In genomic region chr19:8618751-8619150, GRCh38 we compare ENCODE assay signal across 22 cellular contexts. TPM values are rescaled to one million over a fixed set of nuclear protein-coding genes. Genes with fewer than 3 reads are reported as not detected.
A peak's percentile ranks its signal among the peaks of the same experiment; 100 is the strongest.
DNase-seq lines count a peak whose midpoint lies in the region; ATAC-seq, FAIRE-seq and TF ChIP-seq lines count a peak whose summit lies in the region.
"Had no signal": no experiment of that assay in that cellular context is flagged by ENCODE, and none has a peak within 500 bp of the region (broad histone marks: within the 10 kb centered on the region; RNA-seq: fewer than 3 reads in every experiment).

No MANE protein-coding gene starts in this region.

- no peak overlapping the region for H2AFZ ChIP-seq in K562 (ENCODE audit: low read depth, low read length)

- H3K79me2 ChIP-seq in K562 (ENCODE audit: control insufficient read depth, insufficient read depth, low read length): no peaks in the 10 kb centered on the region

- no peaks in the 10 kb centered on the region for H3K9me3 ChIP-seq in HEK293 (ENCODE audit: control insufficient read depth, insufficient read depth, low read depth, low read length)
- no peaks in the 10 kb centered on the region for H3K9me3 ChIP-seq in K562 (replicated peaks; ENCODE audit: control insufficient read depth, insufficient read depth, low read depth, low read length)
- H3K9me3 ChIP-seq: SJCRH30 had no signal

- no peak overlapping the region for H3K4me2 ChIP-seq in K562 (ENCODE audit: insufficient read depth, low read length)

- no peak for TF ChIP-seq EP300 in K562 (IDR thresholded peaks at IDR 0.05; ENCODE audit: low read length)

- POLR2A ChIA-PET in HEK293 (lab: Yijun Ruan, JAX): interaction anchor here (0.6 kb wide), 1 partner anchor 310 kb away, joined by 3 read pairs; no protein-coding TSS in a partner anchor
- POLR2A ChIA-PET in K562 (lab: Yijun Ruan, JAX): interaction anchor here (0.6 kb wide), 1 partner anchor 83 kb away, joined by 3 read pairs; no protein-coding TSS in a partner anchor

- H3K36me3 ChIP-seq in HEK293 (ENCODE audit: control insufficient read depth in 2 of 2, insufficient read depth in 1 of 2, low read length in 2 of 2) (no peaks in the 10 kb centered on the region), K562 (ENCODE audit: control insufficient read depth, insufficient read depth, low read length) (no peaks in the 10 kb centered on the region)
- H3K36me3 ChIP-seq: SJCRH30 had no signal

- TF ChIP-seq CTCF in HEK293 (tag by site-specific recombination; IDR thresholded peaks at IDR 0.05) (no peak), K562 (IDR thresholded peaks at IDR 0.05 in 2 of 3, conservative IDR thresholded peaks at IDR 0.05 in 1 of 3; ENCODE audit: insufficient read depth in 2 of 3, low read depth in 1 of 3, low read length in 3 of 3) (no peak)

- DNase-seq in EL (peak; percentile 28), OCI-M1 (lab: John Stamatoyannopoulos, UW) (peak; percentile 40), K562 (ENCODE audit: extremely low read depth in 1 of 4, low spot score in 3 of 4) (no peak), NCI-H2171 (lab: John Stamatoyannopoulos, UW) (no peak), NCI-H2171 treated with DMSO at 0.1 percent for 48 hours (lab: John Stamatoyannopoulos, UW) (no peak), mesenteric fat pad (ENCODE audit: low spot score) (no peak)
- DNase-seq: ACHN; C1 segment of cervical spinal cord; CD8-positive, alpha-beta memory T cell; DMS53; H7; NCI-H1092 treated with DMSO at 0.1 percent for 48 hours; NCI-H146; NCI-H2081; NCI-H510A; NCI-H748 treated with DMSO at 0.1 percent for 48 hours; T-helper 2 cell had no signal

- FAIRE-seq in K562 (lab: Jason Lieb, UNC): peak; percentile 87

- no peak for TF ChIP-seq RAD21 in K562 (CRISPR knock-in tag; conservative IDR thresholded peaks at IDR 0.05 in 1 of 2, IDR thresholded peaks at IDR 0.05 in 1 of 2)

- BruUV-seq in K562 (replicated peaks; lab: Mats Ljungman, UMichigan): no TSS peak

- intact Hi-C loops in K562 (cut with micrococcal nuclease): loop anchor here (10.0 kb wide), 1 partner anchor 76 kb away; the partner anchor contains the start of gene ACTL9

- CTCF ChIA-PET in HEK293 (lab: Yijun Ruan, JAX) (interaction anchor here (0.9 kb wide), 1 partner anchor 33 kb away, joined by 6 read pairs; no protein-coding TSS in a partner anchor), K562 (lab: Yijun Ruan, JAX; ENCODE audit: low intra/inter-chr PET ratio) (no interaction called here)

- H3K27ac ChIP-seq in HEK293 (ENCODE audit: extremely low read depth, low read depth, low read length) (no peak overlapping the region), K562 (ENCODE audit: extremely low read depth, low read depth, low read length) (no peak overlapping the region)
- H3K27ac ChIP-seq: HL-60, SJCRH30 had no signal

- no peak for TF ChIP-seq POLR2A in K562 (conservative IDR thresholded peaks at IDR 0.05)

- H4K20me1 ChIP-seq in K562 (replicated peaks; ENCODE audit: control insufficient read depth, insufficient read depth, low read length): no peaks in the 10 kb centered on the region

- no peak overlapping the region for H3K4me3 ChIP-seq in HEK293 (ENCODE audit: low read depth, low read length)
- H3K4me3 ChIP-seq in K562: no peak overlapping the region
- H3K4me3 ChIP-seq: SJCRH30 had no signal

- H3K9me1 ChIP-seq in K562 (ENCODE audit: control insufficient read depth, insufficient read depth, low read length): no peaks in the 10 kb centered on the region

- no peak overlapping the region for H3K9ac ChIP-seq in K562 (ENCODE audit: insufficient read depth in 1 of 2, low read depth in 2 of 2, low read length in 2 of 2)

- WGBS in K562 (ENCODE audit: insufficient coverage, low coverage, missing lambda C conversion rate): 0% methylated on average over 5 of the region's 8 CpGs

- H3K4me1 ChIP-seq in HEK293 (ENCODE audit: control insufficient read depth, insufficient read depth, low read length): no peaks in the 10 kb centered on the region
- no peaks in the 10 kb centered on the region; a peak in 1 of 5 replicates for H3K4me1 ChIP-seq in K562 (replicated peaks in 1 of 2; ENCODE audit: control insufficient read depth in 2 of 2, insufficient read depth in 2 of 2, low read length in 2 of 2)
- H3K4me1 ChIP-seq: SJCRH30 had no signal

- in situ Hi-C loops in K562 (cut with MboI): loop anchor here (10.0 kb wide), 1 partner anchor 76 kb away; the partner anchor contains the start of gene ACTL9

- H3K27me3 ChIP-seq in K562 (ENCODE audit: control insufficient read depth in 2 of 2, insufficient read depth in 2 of 2, low read length in 2 of 2): peaks cover 11 to 24% of the 10 kb centered on the region in 2 experiments; a peak in 3 of 5 replicates
- H3K27me3 ChIP-seq: SJCRH30 had no signal

- ATAC-seq in K562: peak; percentile 60; the same call in 2 of the 3 replicates

TF ChIP-seq in HEK293, 187 proteins besides CTCF, POLR2A, EP300 and RAD21 (continues in another document):
- TF ChIP-seq SP3 (tag by site-specific recombination; IDR thresholded peaks at IDR 0.05): no peak
- peak; percentile 23; the same call in 1 of the 2 replicates for TF ChIP-seq ZNF629 (tag by site-specific recombination; IDR thresholded peaks at IDR 0.05)

TF ChIP-seq in K562, 482 proteins besides CTCF, POLR2A, EP300 and RAD21 (continues in another document):
- TF ChIP-seq FOSL1 (tag; conservative IDR thresholded peaks at IDR 0.05): peak; percentile 73

RNA-seq across cellular contexts. Expression of gene ADAMTS10, which starts 8.2 kb away (rescaled TPM):
- 2.3 and 5.9 TPM in 2 replicates for total RNA-seq in K562 (2011; cell fraction: chromatin; rRNA removed; ENCODE audit: low replicate concordance)
- total RNA-seq in K562 (2011; cell fraction: nucleolus; rRNA removed): 2.6 and 5.5 TPM in 2 replicates
- total RNA-seq in K562 (2011; cell fraction: nucleoplasm; rRNA removed): 2.8 and 3.6 TPM in 2 replicates
- total RNA-seq in K562 (2014; rRNA removed) (0.33 and 0.41 TPM in 2 replicates), K562 (2014; rRNA removed; fragmentation: Illumina TruSeq; extraction: Trizol) (not detected in 2 replicates), K562 (2015; rRNA removed; fragmentation: Illumina TruSeq; extraction: Trizol) (0.30 and 0.33 TPM in 2 replicates), K562 (2021) (0.29 and 1.2 TPM in 2 replicates), mesenteric fat pad (19.0 TPM)
- polyA plus RNA-seq in K562 (2011; rRNA removed) (0.28 and 0.57 TPM in 2 replicates), K562 (2014; fragmentation: Illumina TruSeq; extraction: Trizol) (0.30 TPM in 1 of 2 replicates, not detected in the other), K562 (2014; fragmentation: Nextera tagmentation; extraction: Ambion mirVana) (not detected), K562 (2014; rRNA removed) (0.84 and 1.8 TPM in 2 replicates)
- polyA plus RNA-seq in K562 (2011; cell fraction: cytosol; rRNA removed): 0.72 and 1.2 TPM in 2 replicates
- polyA plus RNA-seq in K562 (2011; cell fraction: nucleus; rRNA removed): 3.7 and 14.1 TPM in 2 replicates
- polyA plus RNA-seq in K562 (2012): 0.76 and 1.1 TPM in 2 replicates
- 0.30 and 0.53 TPM in 2 replicates for polyA minus RNA-seq in K562 (2011; rRNA and poly(A)+ RNA removed)
- 1.4 TPM in 1 of 2 replicates, not detected in the other for polyA minus RNA-seq in K562 (2011; cell fraction: cytosol; rRNA and poly(A)+ RNA removed)
- 1.8 and 6.3 TPM in 2 replicates for polyA minus RNA-seq in K562 (2011; cell fraction: nucleus; rRNA and poly(A)+ RNA removed)
- total RNA-seq: SJCRH30 had no signal

RNA-seq across cellular contexts. Expression of gene NFILZ, which starts 11.7 kb away (rescaled TPM):
- total RNA-seq in K562 (2011; cell fraction: chromatin; rRNA removed; ENCODE audit: low replicate concordance): not detected in 2 replicates
- total RNA-seq in K562 (2011; cell fraction: nucleolus; rRNA removed): not detected in 2 replicates
- total RNA-seq in K562 (2011; cell fraction: nucleoplasm; rRNA removed): not detected in 2 replicates
- total RNA-seq in K562 (2014; rRNA removed): not detected in 2 replicates
- total RNA-seq in K562 (2014; rRNA removed; fragmentation: Illumina TruSeq; extraction: Trizol): not detected in 2 replicates
- not detected in 2 replicates for total RNA-seq in K562 (2015; rRNA removed; fragmentation: Illumina TruSeq; extraction: Trizol)
- total RNA-seq in K562 (2021): not detected in 2 replicates
- polyA plus RNA-seq in K562 (2011; rRNA removed): not detected in 2 replicates
- not detected in 2 replicates for polyA plus RNA-seq in K562 (2011; cell fraction: cytosol; rRNA removed)
- not detected in 2 replicates for polyA plus RNA-seq in K562 (2011; cell fraction: nucleus; rRNA removed)
- polyA plus RNA-seq in K562 (2012): not detected in 2 replicates
- polyA plus RNA-seq in K562 (2014; fragmentation: Illumina TruSeq; extraction: Trizol): not detected in 2 replicates
- polyA plus RNA-seq in K562 (2014; fragmentation: Nextera tagmentation; extraction: Ambion mirVana): not detected
- not detected in 2 replicates for polyA plus RNA-seq in K562 (2014; rRNA removed)
- polyA minus RNA-seq in K562 (2011; rRNA and poly(A)+ RNA removed): not detected in 2 replicates
- not detected in 2 replicates for polyA minus RNA-seq in K562 (2011; cell fraction: cytosol; rRNA and poly(A)+ RNA removed)
- polyA minus RNA-seq in K562 (2011; cell fraction: nucleus; rRNA and poly(A)+ RNA removed): not detected in 2 replicates
- not detected for total RNA-seq in mesenteric fat pad
- total RNA-seq: CD8-positive, alpha-beta memory T cell; G401; H7; LHCN-M2; SJCRH30 had no signal
- polyA plus RNA-seq: CD8-positive, alpha-beta memory T cell had no signal

RNA-seq across cellular contexts. Expression of gene MYO1F, which starts 41.5 kb away (rescaled TPM):
- total RNA-seq in K562 (2011; cell fraction: chromatin; rRNA removed; ENCODE audit: low replicate concordance): 5.4 and 19.9 TPM in 2 replicates
- total RNA-seq in K562 (2011; cell fraction: nucleolus; rRNA removed): 7.4 and 10.8 TPM in 2 replicates
- total RNA-seq in K562 (2011; cell fraction: nucleoplasm; rRNA removed): 7.2 and 14.7 TPM in 2 replicates
- total RNA-seq in K562 (2014; rRNA removed) (2.0 and 5.7 TPM in 2 replicates), K562 (2014; rRNA removed; fragmentation: Illumina TruSeq; extraction: Trizol) (2.6 and 2.8 TPM in 2 replicates), K562 (2015; rRNA removed; fragmentation: Illumina TruSeq; extraction: Trizol) (8.1 and 9.4 TPM in 2 replicates), K562 (2021) (4.5 and 6.0 TPM in 2 replicates), mesenteric fat pad (47.7 TPM)
- polyA plus RNA-seq in K562 (2011; rRNA removed) (3.5 and 8.1 TPM in 2 replicates), K562 (2014; fragmentation: Illumina TruSeq; extraction: Trizol) (5.3 and 5.6 TPM in 2 replicates), K562 (2014; fragmentation: Nextera tagmentation; extraction: Ambion mirVana) (under 1 TPM; 0.78 to 0.82 TPM), K562 (2014; rRNA removed) (3.0 and 4.3 TPM in 2 replicates)
- 4.3 and 17.3 TPM in 2 replicates for polyA plus RNA-seq in K562 (2011; cell fraction: cytosol; rRNA removed)
- 5.6 and 11.4 TPM in 2 replicates for polyA plus RNA-seq in K562 (2011; cell fraction: nucleus; rRNA removed)
- polyA plus RNA-seq in K562 (2012): 10.8 and 26.9 TPM in 2 replicates
- 3.7 and 10.6 TPM in 2 replicates for polyA minus RNA-seq in K562 (2011; rRNA and poly(A)+ RNA removed)
- polyA minus RNA-seq in K562 (2011; cell fraction: cytosol; rRNA and poly(A)+ RNA removed): 5.9 and 10.6 TPM in 2 replicates
- polyA minus RNA-seq in K562 (2011; cell fraction: nucleus; rRNA and poly(A)+ RNA removed): 6.1 and 9.4 TPM in 2 replicates
- total RNA-seq: G401 had no signal

Comparison
In these comparisons a context has a peak if more than half of its experiments do, and no peak if none do; other contexts are left out.
1. DNase-seq: peak in EL (single experiment) and OCI-M1 (single experiment); none in K562 (0 of 4), NCI-H2171 (single experiment), NCI-H2171 treated with DMSO at 0.1 percent for 48 hours (single experiment) and mesenteric fat pad (single experiment).